In genomic region chr20:31572701-31573554, GRCh38 we compare ENCODE assay signal across 8 cellular contexts. TPM values are rescaled to one million over a fixed set of nuclear protein-coding genes. Genes with fewer than 3 reads are reported as not detected.
DNase-seq lines count a peak whose midpoint lies in the region; TF ChIP-seq lines count a peak whose summit lies in the region.

No MANE protein-coding gene starts in this region.

- H3K4me3 Mint-ChIP-seq in H9 (peak overlapping the region; percentile 70 to 79), neural crest cell (peak overlapping the region; percentile 93)

- TF ChIP-seq EP300 in stomach (IDR thresholded peaks at IDR 0.05) = peak; percentile 66

- H3K36me3 ChIP-seq in stomach = peaks cover 3 to 25% (median 19%) of the 10 kb centered on the region in 4 donors

- no peak overlapping the region for H4K5ac ChIP-seq in H9 (ENCODE audit: insufficient read length, low read depth, low read length)

- H3K4me1 ChIP-seq in H9 (ENCODE audit: insufficient read depth, low read length) = no peaks in the 10 kb centered on the region
- H3K4me1 ChIP-seq in stomach = peaks cover 39 to 63% (median 47%) of the 10 kb centered on the region in 4 donors

- H3K27ac ChIP-seq in H9 (ENCODE audit: insufficient read length, low read depth, low read length) (peak overlapping the region; percentile 52), stomach (peak overlapping the region; percentile 90 to 97 (median 93))

- H3K23me2 ChIP-seq in H9 (ENCODE audit: insufficient read length, low read depth, low read length, poor library complexity, severe bottlenecking) = peaks cover 6% of the 10 kb centered on the region

- H3K9me3 ChIP-seq in H9 (ENCODE audit: control insufficient read depth, low read depth, low read length) (no peaks in the 10 kb centered on the region), stomach (no peaks in the 10 kb centered on the region)

- peaks cover 1 to 3% of the 10 kb centered on the region in 2 experiments; a peak in 2 of 5 replicates for H3K9me3 Mint-ChIP-seq in H9
- no peaks in the 10 kb centered on the region for H3K9me3 Mint-ChIP-seq in neural crest cell

- H2AFZ ChIP-seq in H9 (ENCODE audit: low read length) = no peak overlapping the region

- H3K27ac Mint-ChIP-seq in H9 (peak overlapping the region; percentile 97 to 98 (median 97)), neural crest cell (ENCODE audit: unreplicated experiment) (peak overlapping the region; percentile 83)

- WGBS in H9 (ENCODE audit: extremely low coverage, insufficient read length, low lambda C conversion rate) = no CpG with 5 or more reads among the region's 63 CpGs
- 1 to 2% (median 1%) methylated on average over 12 to 56 of the region's 63 CpGs for WGBS in stomach, 5 donors

- peak overlapping the region; percentile 78 for H3K18ac ChIP-seq in H9 (ENCODE audit: insufficient read length, low read depth, low read length)

- H3K14ac ChIP-seq in H9 (ENCODE audit: insufficient read depth, low read length) = peak overlapping the region; percentile 50; the same call in 1 of the 2 replicates

- no peak overlapping the region for H4K8ac ChIP-seq in H9 (replicated peaks; ENCODE audit: insufficient read length, low read depth, low read length)

- H2BK12ac ChIP-seq in H9 (ENCODE audit: insufficient read length, low read depth, low read length) = peak overlapping the region; percentile 1

- no peak overlapping the region for H3K23ac ChIP-seq in H9 (ENCODE audit: insufficient read length, low read depth, low read length)

- H3K4me1 Mint-ChIP-seq in H9 (peaks cover 52 to 63% of the 10 kb centered on the region in 2 experiments), neural crest cell (peaks cover 38% of the 10 kb centered on the region)

- peak overlapping the region; percentile 41 for H3K4me2 ChIP-seq in H9 (ENCODE audit: insufficient read depth, insufficient read length, low read length)

- peak; percentile 100 for DNase-seq in ELR (ENCODE audit: low read depth)
- peak; percentile 98 for DNase-seq in H9
- peak; percentile 100 for DNase-seq in M059J (ENCODE audit: low read depth)
- peak; percentile 80 for DNase-seq in activated gamma-delta T cell (lab: John Stamatoyannopoulos, UW)
- DNase-seq in fibroblast of villous mesenchyme (ENCODE audit: low read depth) = peak; percentile 99
- peak; percentile 89 for DNase-seq in neural crest cell (ENCODE audit: low read depth, low spot score)
- peak; percentile 96 for DNase-seq in stomach

- H3K79me1 ChIP-seq in H9 (ENCODE audit: insufficient read depth, low read depth, low read length, poor library complexity, severe bottlenecking) = no peaks in the 10 kb centered on the region

- no peak overlapping the region for H2BK120ac ChIP-seq in H9 (ENCODE audit: low read depth, low read length, poor library complexity, severe bottlenecking)

- H3K79me2 ChIP-seq in H9 (ENCODE audit: insufficient read depth, low read length) = no peaks in the 10 kb centered on the region

- intact Hi-C loops in stomach (cut with DNase I; ENCODE audit: low total_unique reads) = no loop called here

- peak; percentile 60 for TF ChIP-seq POLR2A in Raji (IDR thresholded peaks at IDR 0.05; ENCODE audit: insufficient read depth, low read depth, low read length)
- no peak for TF ChIP-seq POLR2A in stomach (IDR thresholded peaks at IDR 0.05)

- no peaks in the 10 kb centered on the region for H4K20me1 ChIP-seq in H9 (ENCODE audit: control insufficient read depth, insufficient read depth, insufficient read length)

- no peak overlapping the region for H3K56ac ChIP-seq in H9 (ENCODE audit: insufficient read length, low read depth, low read length)

- H2AK5ac ChIP-seq in H9 (ENCODE audit: insufficient read length, low read length) = no peak overlapping the region

- H3K4me3 ChIP-seq in fibroblast of villous mesenchyme (ENCODE audit: low read depth, low read length) = peak overlapping the region; percentile 77
- H3K4me3 ChIP-seq in stomach = peak overlapping the region; percentile 46 to 59 (median 48)

- H3K9ac ChIP-seq in H9 (ENCODE audit: extremely low read depth, insufficient read length, low read length) = peak overlapping the region; percentile 7

- H3K27me3 ChIP-seq in H9 (ENCODE audit: insufficient read depth, low read length) (no peaks in the 10 kb centered on the region), stomach (no peaks in the 10 kb centered on the region)

- H3K36me3 Mint-ChIP-seq in H9 (ENCODE audit: insufficient read depth in 1 of 3, low read depth in 3 of 3) = peaks cover 4 to 26% (median 10%) of the 10 kb centered on the region in 3 experiments
- H3K36me3 Mint-ChIP-seq in neural crest cell (ENCODE audit: low read depth) = no peaks in the 10 kb centered on the region

- no peak overlapping the region; the same call in 1 of the 2 replicates for H3K4ac ChIP-seq in H9 (ENCODE audit: low read depth, low read length)

- H2BK5ac ChIP-seq in H9 (ENCODE audit: insufficient read length, low read length) = no peak overlapping the region

- H2BK20ac ChIP-seq in H9 (ENCODE audit: low read depth, low read length, poor library complexity, severe bottlenecking) = no peak overlapping the region

- H3K27me3 Mint-ChIP-seq in H9 (ENCODE audit: low read depth) (no peaks in the 10 kb centered on the region; the same call in 1 of the 2 replicates), neural crest cell (ENCODE audit: low read depth) (peaks cover 15% of the 10 kb centered on the region)

- no peak overlapping the region for H2BK15ac ChIP-seq in H9 (ENCODE audit: low read depth, low read length)

- H3T11ph ChIP-seq in H9 (ENCODE audit: low read length) = no peak overlapping the region

- no peak overlapping the region for H4K91ac ChIP-seq in H9 (ENCODE audit: insufficient read length, low read depth, low read length)

- TF ChIP-seq CTCF in H9 (conservative IDR thresholded peaks at IDR 0.05) (no peak), fibroblast of villous mesenchyme (IDR thresholded peaks at IDR 0.05; ENCODE audit: insufficient read depth, low read depth, low read length) (no peak), neural crest cell (conservative IDR thresholded peaks at IDR 0.05) (no peak), stomach (IDR thresholded peaks at IDR 0.05) (peak in 1 of 7 experiments; percentile 17)

RNA-seq across cellular contexts. Expression of gene ID1, which starts 32.2 kb away (rescaled TPM):
- total RNA-seq in H9 (2021) = 355 and 360 TPM in 2 replicates
- 1,421 and 1,771 TPM in 2 replicates for total RNA-seq in M059J (2014; rRNA removed; shearing (Covaris generic))
- total RNA-seq in fibroblast of villous mesenchyme = 18.0 and 27.2 TPM in 2 replicates
- 4.3 and 5.8 TPM in 2 replicates for total RNA-seq in neural crest cell
- total RNA-seq in stomach = 100 to 1,000 TPM; 315 to 475 (median 378) TPM
- 100 to 1,000 TPM; 168 to 585 (median 350) TPM for polyA plus RNA-seq in stomach

RNA-seq across cellular contexts. Expression of gene HM13, which starts 58.7 kb away (rescaled TPM):
- total RNA-seq in H9 (2021) (162 and 169 TPM in 2 replicates), fibroblast of villous mesenchyme (70.5 and 91.1 TPM in 2 replicates), neural crest cell (179 and 185 TPM in 2 replicates), stomach (100 to 1,000 TPM in 1 of 5 donors, 10 to 100 TPM in 4; 10.7 to 103 (median 56.9) TPM)
- total RNA-seq in M059J (2014; rRNA removed; shearing (Covaris generic)) = 244 and 248 TPM in 2 replicates
- 100 to 1,000 TPM; 119 to 181 (median 165) TPM for polyA plus RNA-seq in stomach

Comparison
In these comparisons a context has a peak if more than half of its experiments do, and no peak if none do; other contexts are left out.
1. Peak in every context shown above with its lines: DNase-seq, H3K4me3 ChIP-seq and H3K27ac ChIP-seq.
2. RNA of gene ID1, which starts 32.2 kb away (total RNA-seq): 1,421 to 1,771 TPM in M059J, 315 to 475 TPM in stomach and 355 to 360 TPM in H9; 18.0 to 27.2 TPM in fibroblast of villous mesenchyme and 4.3 to 5.8 TPM in neural crest cell; every median in the first group is over 10 times any median in the second.